ENCODE assay signal across 13 cellular contexts in the genomic region with DNA sequence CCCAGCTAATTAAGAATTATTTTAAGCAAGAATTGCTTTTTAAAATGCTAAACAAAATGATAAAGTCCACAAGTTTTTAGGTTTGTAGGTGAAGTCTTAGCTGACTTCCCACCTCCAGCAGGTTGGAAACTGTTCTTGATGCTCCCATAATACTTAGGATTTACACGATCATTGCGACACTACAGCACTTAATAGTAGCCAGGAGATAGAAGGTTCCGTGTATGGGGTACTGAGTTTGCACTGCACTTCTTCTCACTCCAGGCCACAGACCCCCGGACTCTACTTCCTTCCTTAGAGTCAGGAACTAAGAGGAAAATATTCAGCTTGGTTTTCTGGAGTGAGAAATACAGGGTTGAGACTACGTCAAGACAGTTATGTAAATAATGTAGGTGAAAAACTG. TPM values are rescaled to one million over a fixed set of nuclear protein-coding genes. Genes with fewer than 3 reads are reported as not detected.
DNase-seq lines count a peak whose midpoint lies in the region; ATAC-seq and TF ChIP-seq lines count a peak whose summit lies in the region.
"Had no signal": no experiment of that assay in that cellular context is flagged by ENCODE, and none has a peak within 500 bp of the region (broad histone marks: within the 10 kb centered on the region; RNA-seq: fewer than 3 reads in every experiment).

No MANE protein-coding gene starts in this region.

- H3K27ac Mint-ChIP-seq in stimulated activated memory B cell treated with anti-CD40 and anti-IgM and Interleukin-4, amounts not matched to agents 10 μg/mL and 1 μg/mL and 100 μg/mL, for 72 hours: peak overlapping the region; percentile 46
- H3K27ac Mint-ChIP-seq: CD8-positive, alpha-beta T cell had no signal

- H3K4me2 ChIP-seq in DOHH2 (ENCODE audit: low read length): peak overlapping the region; percentile 46; the same call in 1 of the 2 replicates
- no peak overlapping the region for H3K4me2 ChIP-seq in OCI-LY7 (ENCODE audit: low read length)
- H3K4me2 ChIP-seq in hepatocyte: no peak overlapping the region

- H3K9me3 ChIP-seq in DOHH2 (ENCODE audit: control insufficient read depth, insufficient read depth, low read length): no peaks in the 10 kb centered on the region
- no peaks in the 10 kb centered on the region for H3K9me3 ChIP-seq in OCI-LY7 (ENCODE audit: low read length)
- H3K9me3 ChIP-seq in hepatocyte (ENCODE audit: low read depth): no peaks in the 10 kb centered on the region

- DNase-seq in OCI-LY7 (ENCODE audit: low spot score) (no peak), hepatocyte (ENCODE audit: low spot score) (no peak), RWPE1 (ENCODE audit: low spot score) (no peak), NCI-H1436 (lab: John Stamatoyannopoulos, UW) (no peak), NCI-H748 treated with DMSO at 0.1 percent for 48 hours (lab: John Stamatoyannopoulos, UW) (no peak)
- DNase-seq: activated effector memory CD4-positive, alpha-beta T cell treated with anti-CD3 and anti-CD28 coated beads, Interleukin-2, amount 50 U/mL, for 16 hours; CD8-positive, alpha-beta T cell; mesendoderm; NCI-H1105 had no signal

- H2AFZ ChIP-seq in OCI-LY7 (ENCODE audit: low read length): 0 out of 2 replicates have a peak overlapping the region, but pooled peaks have one; percentile 78
- no peak overlapping the region for H2AFZ ChIP-seq in hepatocyte

- no peaks in the 10 kb centered on the region for H3K36me3 ChIP-seq in DOHH2 (ENCODE audit: control insufficient read depth, low read length)
- no peaks in the 10 kb centered on the region for H3K36me3 ChIP-seq in OCI-LY7 (ENCODE audit: insufficient read depth, low read length)
- no peaks in the 10 kb centered on the region for H3K36me3 ChIP-seq in hepatocyte (replicated peaks; ENCODE audit: insufficient read depth, low read depth)

- H4K20me1 ChIP-seq in DOHH2 (ENCODE audit: control insufficient read depth, insufficient read depth, low read depth, low read length): no peaks in the 10 kb centered on the region
- no peaks in the 10 kb centered on the region for H4K20me1 ChIP-seq in OCI-LY7 (ENCODE audit: insufficient read depth, low read length)
- H4K20me1 ChIP-seq in hepatocyte (ENCODE audit: insufficient read depth, poor library complexity, severe bottlenecking): no peaks in the 10 kb centered on the region

- H3K27me3 ChIP-seq in DOHH2 (ENCODE audit: control insufficient read depth, low read length) (no peaks in the 10 kb centered on the region), hepatocyte (no peaks in the 10 kb centered on the region)

- no peaks in the 10 kb centered on the region for H3F3A ChIP-seq in DOHH2 (ENCODE audit: control insufficient read depth, insufficient read depth)

- intact Hi-C loops in OCI-LY7 (cut with micrococcal nuclease; ENCODE audit: unreplicated experiment): no loop called here

- H3K9me2 ChIP-seq in DOHH2 (replicated peaks; ENCODE audit: control insufficient read depth, low read length) (no peaks in the 10 kb centered on the region), OCI-LY7 (ENCODE audit: insufficient read depth, low read length) (0 out of 2 replicates have a peak, but pooled peaks cover 3% of the 10 kb centered on the region), hepatocyte (replicated peaks; ENCODE audit: insufficient read depth) (no peaks in the 10 kb centered on the region)

- 85% methylated on average over 5 of the region's 5 CpGs for WGBS in hepatocyte (ENCODE audit: low lambda C conversion rate, missing lambda C conversion rate)

- H3K36me3 Mint-ChIP-seq in stimulated activated memory B cell treated with anti-CD40 and anti-IgM and Interleukin-4, amounts not matched to agents 10 μg/mL and 1 μg/mL and 100 μg/mL, for 72 hours: no peaks in the 10 kb centered on the region
- H3K36me3 Mint-ChIP-seq: CD8-positive, alpha-beta T cell had no signal

- CTCF ChIA-PET in OCI-LY7 (lab: Charles Lee; ENCODE audit: unreplicated experiment): no interaction called here
- CTCF ChIA-PET in RWPE1 (lab: Yijun Ruan, JAX): interaction anchor here (0.6 kb wide), 1 partner anchor 200 kb away, joined by 3 read pairs; no protein-coding TSS in a partner anchor

- no peaks in the 10 kb centered on the region for H3K27me3 Mint-ChIP-seq in stimulated activated memory B cell treated with anti-CD40 and anti-IgM and Interleukin-4, amounts not matched to agents 10 μg/mL and 1 μg/mL and 100 μg/mL, for 72 hours

- H3K4me1 ChIP-seq in DOHH2 (ENCODE audit: control insufficient read depth, low read length) (peaks cover 19% of the 10 kb centered on the region), OCI-LY7 (ENCODE audit: insufficient read depth, low read length, poor library complexity, severe bottlenecking) (peaks cover 8% of the 10 kb centered on the region), hepatocyte (ENCODE audit: insufficient read depth) (no peaks in the 10 kb centered on the region)

- H3K9me3 Mint-ChIP-seq in stimulated activated memory B cell treated with anti-CD40 and anti-IgM and Interleukin-4, amounts not matched to agents 10 μg/mL and 1 μg/mL and 100 μg/mL, for 72 hours: peaks cover 4% of the 10 kb centered on the region
- H3K9me3 Mint-ChIP-seq: CD8-positive, alpha-beta T cell had no signal

- H3K27ac ChIP-seq in DOHH2 (ENCODE audit: low read depth, low read length): no peak overlapping the region
- no peak overlapping the region for H3K27ac ChIP-seq in OCI-LY7 (ENCODE audit: low read depth, low read length, poor library complexity, severe bottlenecking)
- peak overlapping the region; percentile 65 for H3K27ac ChIP-seq in hepatocyte
- H3K27ac ChIP-seq in RWPE1: no peak overlapping the region
- H3K27ac ChIP-seq: VCaP had no signal

- no TSS peak for BruUV-seq in OCI-LY7 (replicated peaks; lab: Mats Ljungman, UMichigan)

- H3K79me2 ChIP-seq in DOHH2 (ENCODE audit: control insufficient read depth, low read length) (no peaks in the 10 kb centered on the region), OCI-LY7 (ENCODE audit: insufficient read depth, low read depth, low read length) (no peaks in the 10 kb centered on the region), hepatocyte (no peaks in the 10 kb centered on the region)

- TF ChIP-seq CTCF in DOHH2 (IDR thresholded peaks at IDR 0.05; ENCODE audit: low read depth, low read length, poor library complexity, severe bottlenecking): no peak
- TF ChIP-seq CTCF in OCI-LY7 (conservative IDR thresholded peaks at IDR 0.05; ENCODE audit: low read length): no peak
- no peak for TF ChIP-seq CTCF in hepatocyte (IDR thresholded peaks at IDR 0.05; ENCODE audit: poor library complexity)
- no peak for TF ChIP-seq CTCF in RWPE1 (conservative IDR thresholded peaks at IDR 0.05; ENCODE audit: low read depth)

- POLR2A ChIA-PET in OCI-LY7 (lab: Charles Lee): interaction anchor here (0.9 to 1.8 kb wide), 4 partner anchors 10 to 80 kb away, joined by 3 to 6 read pairs (median 4); no protein-coding TSS in a partner anchor
- POLR2A ChIA-PET in RWPE1 (lab: Yijun Ruan, JAX; ENCODE audit: low non-redundant PET): no interaction called here

- no peak for ATAC-seq in stimulated activated memory B cell treated with anti-CD40 and anti-IgM and Interleukin-4, amounts not matched to agents 10 μg/mL and 1 μg/mL and 100 μg/mL, for 72 hours
- ATAC-seq in GM18870 (IDR thresholded peaks at IDR 0.05; ENCODE audit: unreplicated experiment): no peak
- ATAC-seq: CD8-positive, alpha-beta T cell had no signal

- no peak overlapping the region for H3K4me3 Mint-ChIP-seq in stimulated activated memory B cell treated with anti-CD40 and anti-IgM and Interleukin-4, amounts not matched to agents 10 μg/mL and 1 μg/mL and 100 μg/mL, for 72 hours
- H3K4me3 Mint-ChIP-seq: CD8-positive, alpha-beta T cell had no signal

- peaks cover 43% of the 10 kb centered on the region for H3K4me1 Mint-ChIP-seq in stimulated activated memory B cell treated with anti-CD40 and anti-IgM and Interleukin-4, amounts not matched to agents 10 μg/mL and 1 μg/mL and 100 μg/mL, for 72 hours

- H3K4me3 ChIP-seq in DOHH2 (ENCODE audit: low read length) (no peak overlapping the region), OCI-LY7 (ENCODE audit: low read depth, low read length, poor library complexity, severe bottlenecking) (no peak overlapping the region), hepatocyte (no peak overlapping the region)

RNA-seq across cellular contexts. Expression of a gene that starts 56.1 kb away (rescaled TPM):
- total RNA-seq in OCI-LY7 (2014; rRNA removed; shearing (Covaris generic)): 26.6 and 27.6 TPM in 2 replicates
- total RNA-seq in OCI-LY7 (2022) (5.2 and 7.4 TPM in 2 replicates), hepatocyte (161 and 190 TPM in 2 replicates)
- polyA plus RNA-seq in hepatocyte: 145 and 156 TPM in 2 replicates
